ENCODE assay signal across 1 cellular context in the genomic region with DNA sequence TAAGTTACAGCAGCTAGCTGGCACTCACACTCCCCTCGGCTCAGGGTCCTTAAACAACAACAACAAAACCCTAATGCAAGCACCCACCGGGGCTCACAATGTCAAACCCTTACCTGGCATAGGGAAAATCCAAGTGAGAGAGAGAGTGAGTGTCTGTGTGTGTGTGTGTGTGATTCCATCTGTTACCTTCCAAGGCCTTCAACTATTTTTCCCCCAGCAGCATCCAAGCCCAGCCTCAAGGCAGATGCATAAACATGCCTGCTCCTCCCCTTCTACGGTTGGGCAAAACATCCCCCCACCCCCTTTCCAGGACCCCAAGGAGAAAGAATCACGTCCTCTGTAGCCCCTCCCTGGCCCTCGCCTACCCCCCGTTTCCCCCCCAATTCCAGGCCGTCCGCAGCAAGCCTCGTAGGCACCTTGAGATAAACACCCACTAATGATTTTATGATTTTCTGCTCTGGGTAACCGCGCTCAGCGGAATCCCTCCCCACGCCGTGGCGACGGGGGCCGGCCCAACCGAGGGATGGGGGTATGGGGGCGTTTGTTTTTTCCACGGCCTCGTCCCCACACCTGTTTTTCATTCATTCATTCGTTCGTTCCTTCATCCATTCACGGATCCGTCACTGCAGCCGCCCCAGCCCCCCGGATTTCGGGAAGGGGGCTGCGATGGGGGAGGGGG.
TF ChIP-seq lines count a peak whose summit lies in the region.

No MANE protein-coding gene starts in this region.

TF ChIP-seq in HepG2, 621 proteins besides CTCF, POLR2A, EP300 and RAD21:
- TF ChIP-seq GATAD2A (CRISPR knock-in tag; IDR thresholded peaks at IDR 0.05), result 0 out of 2 replicates have a peak, but pooled peaks have one; percentile 0
